In the genomic region with DNA sequence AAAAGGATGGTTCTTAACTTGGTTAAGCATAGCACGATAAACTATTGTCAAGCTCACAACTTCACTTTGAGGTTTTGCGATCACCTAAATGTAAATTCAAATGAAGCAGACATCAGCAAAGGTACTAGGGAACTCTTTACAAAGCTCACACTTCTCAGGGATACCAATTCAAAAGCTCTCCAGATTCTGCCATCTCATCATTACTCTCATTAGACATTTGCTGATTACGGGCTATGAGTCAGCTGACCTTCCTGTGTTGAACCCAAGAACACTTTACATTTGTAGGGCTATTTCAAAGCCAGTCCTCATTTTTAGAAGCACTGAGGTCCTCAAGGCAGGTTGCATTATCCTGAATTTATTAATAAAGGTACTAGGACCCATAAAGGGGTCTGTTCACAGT, we compare ENCODE assay signal across 37 cellular contexts. TPM values are rescaled to one million over a fixed set of nuclear protein-coding genes. Genes with fewer than 3 reads are reported as not detected.
"Had no signal": no experiment of that assay in that cellular context is flagged by ENCODE, and none has a peak within 500 bp of the region (broad histone marks: within the 10 kb centered on the region; RNA-seq: fewer than 3 reads in every experiment).

No MANE protein-coding gene starts in this region.

- DNase-seq: activated B cell treated with CpG ODN at 0.5 μM for 24 hours; activated CD4-positive, alpha-beta T cell treated with anti-CD3 and anti-CD28 coated beads for 48 hours; activated CD4-positive, alpha-beta T cell treated with anti-CD3 and anti-CD28 coated beads, Interleukin-2, amount 50 U/mL, for 1 hour; activated CD4-positive, alpha-beta T cell treated with anti-CD3 and anti-CD28 coated beads, Interleukin-2, amount 50 U/mL, for 48 hours; activated CD8-positive, alpha-beta memory T cell treated with anti-CD3 and anti-CD28 coated beads for 24 hours; activated CD8-positive, alpha-beta memory T cell treated with anti-CD3 and anti-CD28 coated beads, Interleukin-2, amount 50 U/mL, for 4 hours; activated CD8-positive, alpha-beta T cell treated with anti-CD3 and anti-CD28 coated beads for 36 hours; activated gamma-delta T cell; activated naive CD4-positive, alpha-beta T cell; activated naive CD4-positive, alpha-beta T cell treated with anti-CD3 and anti-CD28 coated beads, Interleukin-2, amount 50 U/mL, for 16 hours; activated T-cell treated with anti-CD3 and anti-CD28 coated beads, Interleukin-2, amount 50 U/mL, for 24 hours; activated T-cell treated with anti-CD3 and anti-CD28 coated beads, Interleukin-2, amount 50 U/mL, for 72 hours; amniotic stem cell; anterior cingulate cortex; brain microvascular endothelial cell; caudate nucleus; cortex of kidney; dermis blood vessel endothelial cell; effector CD4-positive, alpha-beta T cell; effector memory CD8-positive, alpha-beta T cell; esophagus squamous epithelium; foreskin melanocyte; heart right ventricle; T-helper 1 cell; T-helper 17 cell; T1000; WERI-Rb-1 had no signal

- H3K4me1 Mint-ChIP-seq: activated B cell treated with CpG ODN at 0.5 μM for 24 hours, T-helper 17 cell had no signal

- H3K27me3 ChIP-seq: brain microvascular endothelial cell, esophagus squamous epithelium, gastroesophageal sphincter, heart right ventricle had no signal

- H3K9me3 ChIP-seq: esophagus squamous epithelium, gastroesophageal sphincter had no signal

- ATAC-seq: activated CD4-positive, CD25-positive, alpha-beta regulatory T cell treated with anti-CD3 and anti-CD28 coated beads, Interleukin-2, amount 50 U/mL, for 24 hours; activated CD8-positive, alpha-beta T cell treated with anti-CD3 and anti-CD28 coated beads for 36 hours; activated T-cell treated with anti-CD3 and anti-CD28 coated beads, Interleukin-2, amount 50 U/mL, for 72 hours; effector memory CD8-positive, alpha-beta T cell; gastroesophageal sphincter; heart right ventricle; T-helper 17 cell had no signal

- H3K27me3 Mint-ChIP-seq: activated B cell treated with CpG ODN at 0.5 μM for 24 hours; activated CD8-positive, alpha-beta T cell treated with anti-CD3 and anti-CD28 coated beads for 36 hours; activated T-cell treated with anti-CD3 and anti-CD28 coated beads, Interleukin-2, amount 50 U/mL, for 24 hours; effector memory CD8-positive, alpha-beta T cell; T-helper 17 cell had no signal

- H3K36me3 Mint-ChIP-seq: activated naive CD8-positive, alpha-beta T cell had no signal

- FAIRE-seq: astrocyte, colon had no signal

- H3K27ac Mint-ChIP-seq: activated B cell treated with CpG ODN at 0.5 μM for 24 hours; activated CD8-positive, alpha-beta T cell treated with anti-CD3 and anti-CD28 coated beads for 36 hours; activated naive CD8-positive, alpha-beta T cell; activated T-cell treated with anti-CD3 and anti-CD28 coated beads, Interleukin-2, amount 50 U/mL, for 24 hours; activated T-cell treated with anti-CD3 and anti-CD28 coated beads, Interleukin-2, amount 50 U/mL, for 72 hours; effector memory CD8-positive, alpha-beta T cell; T-helper 17 cell; T-helper 2 cell treated with Interferon-gamma antibody and Interleukin-4, amounts not matched to agents 5 μg/mL and 100 μg/mL, for 36 hours had no signal

- H3K9me3 Mint-ChIP-seq: activated CD8-positive, alpha-beta T cell treated with anti-CD3 and anti-CD28 coated beads for 36 hours; activated T-cell treated with anti-CD3 and anti-CD28 coated beads, Interleukin-2, amount 50 U/mL, for 24 hours; activated T-cell treated with anti-CD3 and anti-CD28 coated beads, Interleukin-2, amount 50 U/mL, for 72 hours; T-helper 2 cell treated with Interferon-gamma antibody and Interleukin-4, amounts not matched to agents 5 μg/mL and 100 μg/mL, for 36 hours had no signal

- H3K4me3 Mint-ChIP-seq: activated B cell treated with CpG ODN at 0.5 μM for 24 hours; activated CD8-positive, alpha-beta T cell treated with anti-CD3 and anti-CD28 coated beads for 36 hours; activated naive CD8-positive, alpha-beta T cell; activated T-cell treated with anti-CD3 and anti-CD28 coated beads, Interleukin-2, amount 50 U/mL, for 24 hours; activated T-cell treated with anti-CD3 and anti-CD28 coated beads, Interleukin-2, amount 50 U/mL, for 72 hours; effector memory CD8-positive, alpha-beta T cell; T-helper 17 cell; T-helper 2 cell treated with Interferon-gamma antibody and Interleukin-4, amounts not matched to agents 5 μg/mL and 100 μg/mL, for 36 hours had no signal

- H3K27ac ChIP-seq: brain microvascular endothelial cell, esophagus squamous epithelium, gastroesophageal sphincter, heart right ventricle, WERI-Rb-1 had no signal

RNA-seq across cellular contexts. Expression of gene IZUMO1R, which starts 28.4 kb away (rescaled TPM):
- total RNA-seq: activated B cell treated with CpG ODN at 0.5 μM for 24 hours; activated CD8-positive, alpha-beta T cell treated with anti-CD3 and anti-CD28 coated beads for 36 hours; activated T-cell treated with anti-CD3 and anti-CD28 coated beads, Interleukin-2, amount 50 U/mL, for 72 hours; astrocyte; chondrocyte; dermis blood vessel endothelial cell; esophagus squamous epithelium; fibroblast of lung; fibroblast of villous mesenchyme; gastroesophageal sphincter; glomerular endothelial cell; heart right ventricle; T-helper 17 cell had no signal
